In genomic region chr1:40770296-40771070, GRCh38 we compare ENCODE assay signal across 1 cellular context.
TF ChIP-seq lines count a peak whose summit lies in the region.

No MANE protein-coding gene starts in this region.

TF ChIP-seq in GM23338, 12 proteins besides CTCF, POLR2A, EP300 and RAD21:
- no peak for TF ChIP-seq ZNF462 (CRISPR knock-in tag; IDR thresholded peaks at IDR 0.05)
- no peak for TF ChIP-seq REST (IDR thresholded peaks at IDR 0.05; ENCODE audit: unreplicated experiment)
- TF ChIP-seq POLR2AphosphoS5 (IDR thresholded peaks at IDR 0.05; ENCODE audit: low read depth), result no peak
- TF ChIP-seq ZNF331 (CRISPR knock-in tag; IDR thresholded peaks at IDR 0.05; ENCODE audit: low read depth), result no peak
- TF ChIP-seq JUNB (IDR thresholded peaks at IDR 0.05; ENCODE audit: unreplicated experiment), result no peak
- TF ChIP-seq EZH2 (IDR thresholded peaks at IDR 0.05; ENCODE audit: low read depth, unreplicated experiment), result no peak
- no peak for TF ChIP-seq NANOG (IDR thresholded peaks at IDR 0.05; ENCODE audit: borderline replicate concordance)
- no peak for TF ChIP-seq STAT1 (IDR thresholded peaks at IDR 0.05; ENCODE audit: unreplicated experiment)
- TF ChIP-seq ETS1 (IDR thresholded peaks at IDR 0.05), result no peak
- TF ChIP-seq CREB1 (CRISPR knock-in tag; IDR thresholded peaks at IDR 0.05; ENCODE audit: low read depth), result no peak
- TF ChIP-seq ZNF114 (CRISPR knock-in tag; IDR thresholded peaks at IDR 0.05), result no peak
- TF ChIP-seq EZH2phosphoT487 (IDR thresholded peaks at IDR 0.05; ENCODE audit: unreplicated experiment), result no peak
